In genomic region chr2:179449010-179449409, GRCh38 we compare ENCODE assay signal across 16 cellular contexts.
A peak's percentile ranks its signal among the peaks of the same experiment; 100 is the strongest.
DNase-seq lines count a peak whose midpoint lies in the region; ATAC-seq and TF ChIP-seq lines count a peak whose summit lies in the region.
"Had no signal": no experiment of that assay in that cellular context is flagged by ENCODE, and none has a peak within 500 bp of the region (broad histone marks: within the 10 kb centered on the region; RNA-seq: fewer than 3 reads in every experiment).

No MANE protein-coding gene starts in this region.

- TF ChIP-seq CTCF in foreskin keratinocyte (conservative IDR thresholded peaks at IDR 0.05) (no peak), GM20000 (IDR thresholded peaks at IDR 0.05; ENCODE audit: extremely low read depth, missing control alignments) (no peak)

- H3K4me3 ChIP-seq in MG63, result no peak overlapping the region
- H3K4me3 ChIP-seq: GM23248, SJSA1, uterus had no signal

- H3K9me3 ChIP-seq in MG63, result no peaks in the 10 kb centered on the region
- H3K9me3 ChIP-seq: SJSA1, uterus had no signal

- ATAC-seq in GM18502 (IDR thresholded peaks at IDR 0.05; ENCODE audit: poor library complexity, unreplicated experiment) (peak; percentile 87), GM19397 (IDR thresholded peaks at IDR 0.05; ENCODE audit: unreplicated experiment) (peak; percentile 61), HG02763 (IDR thresholded peaks at IDR 0.05; ENCODE audit: unreplicated experiment) (peak; percentile 53), HG03442 (IDR thresholded peaks at IDR 0.05; ENCODE audit: unreplicated experiment) (peak; percentile 91), foreskin keratinocyte (no peak), HG02970 (IDR thresholded peaks at IDR 0.05; ENCODE audit: low FRiP score, unreplicated experiment) (no peak)

- H3K27me3 ChIP-seq in foreskin keratinocyte (no peaks in the 10 kb centered on the region), MG63 (no peaks in the 10 kb centered on the region)
- H3K27me3 ChIP-seq: SJSA1, uterus had no signal

- peaks cover 26% of the 10 kb centered on the region for H3K4me1 ChIP-seq in foreskin keratinocyte
- H3K4me1 ChIP-seq: uterus had no signal

- DNase-seq in foreskin keratinocyte (no peak), GM20000 (ENCODE audit: low spot score) (no peak), MG63 (no peak)
- DNase-seq: effector CD8-positive, alpha-beta T cell; GM23248; hippocampal formation; kidney glomerular epithelial cell; NCI-H146; retina; uterus had no signal

- H3K27ac ChIP-seq in foreskin keratinocyte, result no peak overlapping the region
- H3K27ac ChIP-seq: GM23248, SJSA1, uterus had no signal

- H3K36me3 ChIP-seq in MG63, result no peaks in the 10 kb centered on the region
- H3K36me3 ChIP-seq: SJSA1, uterus had no signal

Comparison
In these comparisons a context has a peak if more than half of its experiments do, and no peak if none do; other contexts are left out.
1. ATAC-seq: peak in GM18502 (single experiment), GM19397 (single experiment), HG02763 (single experiment) and HG03442 (single experiment); none in foreskin keratinocyte (single experiment) and HG02970 (single experiment).